8 cellular contexts compared by ENCODE assay signal in genomic region chr14:73712540-73713141, GRCh38. TPM values are rescaled to one million over a fixed set of nuclear protein-coding genes. Genes with fewer than 3 reads are reported as not detected.
DNase-seq lines count a peak whose midpoint lies in the region; ATAC-seq and TF ChIP-seq lines count a peak whose summit lies in the region.

No MANE protein-coding gene starts in this region.

- no peak for TF ChIP-seq CTCF in HFFc6 (IDR thresholded peaks at IDR 0.05)
- TF ChIP-seq CTCF in Peyer's patch (IDR thresholded peaks at IDR 0.05): no peak
- TF ChIP-seq CTCF in MCF 10A (IDR thresholded peaks at IDR 0.05; ENCODE audit: unreplicated experiment): no peak
- TF ChIP-seq CTCF in liver (IDR thresholded peaks at IDR 0.05; ENCODE audit: low read depth, low read length, missing input control): no peak

- H3K27me3 ChIP-seq in Peyer's patch: no peaks in the 10 kb centered on the region
- no peaks in the 10 kb centered on the region for H3K27me3 ChIP-seq in liver (ENCODE audit: control insufficient read depth in 4 of 4, insufficient read depth in 4 of 4, low read length in 3 of 4)

- H3K36me3 ChIP-seq in Peyer's patch (peaks cover 0 to 8% (median 0%) of the 10 kb centered on the region in 3 donors), liver (ENCODE audit: control insufficient read depth in 4 of 4, insufficient read depth in 3 of 4, low read depth in 1 of 4, low read length in 3 of 4) (peaks cover 0 to 18% (median 6%) of the 10 kb centered on the region in 4 donors)

- CTCF ChIA-PET in MCF 10A (lab: Yijun Ruan, JAX): interaction anchor here (0.6 to 1.4 kb wide), 5 partner anchors 15 to 556 kb away, joined by 3 to 4 read pairs (median 3); no protein-coding TSS in a partner anchor

- ATAC-seq in stimulated activated naive CD8-positive, alpha-beta T cell treated with anti-CD3 and anti-CD28 coated beads, Interleukin-15, amount 100 ng/mL, for 72 hours: peak; percentile 70
- ATAC-seq in HG02840 (IDR thresholded peaks at IDR 0.05; ENCODE audit: low FRiP score, unreplicated experiment): no peak

- H3K4me3 Mint-ChIP-seq in HFFc6 (peak overlapping the region; percentile 95), MCF 10A (ENCODE audit: unreplicated experiment) (peak overlapping the region; percentile 86)
- peak overlapping the region; percentile 96 to 100 for H3K4me3 Mint-ChIP-seq in stimulated activated naive CD8-positive, alpha-beta T cell treated with anti-CD3 and anti-CD28 coated beads, Interleukin-15, amount 100 ng/mL, for 72 hours

- intact Hi-C loops in MCF 10A (cut with micrococcal nuclease): loop anchor here (5.0 kb wide), 2 partner anchors 50 to 70 kb away; partner anchors contain the start of gene DNAL1

- H3K9me3 Mint-ChIP-seq in HFFc6 (no peaks in the 10 kb centered on the region), MCF 10A (ENCODE audit: unreplicated experiment) (no peaks in the 10 kb centered on the region)
- no peaks in the 10 kb centered on the region for H3K9me3 Mint-ChIP-seq in stimulated activated naive CD8-positive, alpha-beta T cell treated with anti-CD3 and anti-CD28 coated beads, Interleukin-15, amount 100 ng/mL, for 72 hours

- H3K4me1 ChIP-seq in Peyer's patch (peaks cover 3 to 12% (median 7%) of the 10 kb centered on the region in 4 donors), liver (ENCODE audit: control insufficient read depth in 4 of 4, insufficient read depth in 4 of 4, low read length in 3 of 4) (peaks cover 5 to 11% (median 7%) of the 10 kb centered on the region in 4 donors)

- DNase-seq in Caki2 (ENCODE audit: low read depth) (peak; percentile 21), HFFc6 (no peak), Peyer's patch (no peak), MCF 10A (ENCODE audit: unreplicated experiment) (peak; percentile 33), NCI-H226 (no peak)
- DNase-seq in stimulated activated naive CD8-positive, alpha-beta T cell treated with anti-CD3 and anti-CD28 coated beads, Interleukin-15, amount 100 ng/mL, for 72 hours: peak; percentile 53 to 75

- H3K27me3 Mint-ChIP-seq in HFFc6 (ENCODE audit: insufficient read depth) (peaks cover 10% of the 10 kb centered on the region; the same call in 1 of the 2 replicates), MCF 10A (ENCODE audit: insufficient read depth, unreplicated experiment) (no peaks in the 10 kb centered on the region)
- no peaks in the 10 kb centered on the region for H3K27me3 Mint-ChIP-seq in stimulated activated naive CD8-positive, alpha-beta T cell treated with anti-CD3 and anti-CD28 coated beads, Interleukin-15, amount 100 ng/mL, for 72 hours

- H3K27ac Mint-ChIP-seq in HFFc6: peak overlapping the region; percentile 94
- H3K27ac Mint-ChIP-seq in MCF 10A (ENCODE audit: low read depth, unreplicated experiment): peak overlapping the region; percentile 86
- H3K27ac Mint-ChIP-seq in stimulated activated naive CD8-positive, alpha-beta T cell treated with anti-CD3 and anti-CD28 coated beads, Interleukin-15, amount 100 ng/mL, for 72 hours: peak overlapping the region; percentile 96 to 98

- no peak for TF ChIP-seq POLR2A in Peyer's patch (IDR thresholded peaks at IDR 0.05)

- no peak for TF ChIP-seq RAD21 in liver (IDR thresholded peaks at IDR 0.05)

- peak overlapping the region; percentile 73 to 86 (median 81) for H3K4me3 ChIP-seq in Peyer's patch
- H3K4me3 ChIP-seq in liver (ENCODE audit: low read depth in 1 of 3, low read length in 3 of 3): peak overlapping the region in 2 of 3 donors; percentile 30 to 78

- BruUV-seq in MCF 10A (replicated peaks; lab: Mats Ljungman, UMichigan): no TSS peak

- H3K9ac ChIP-seq in liver (ENCODE audit: low read depth in 1 of 2, low read length in 2 of 2): peak overlapping the region in 1 of 2 donors; percentile 20

- POLR2A ChIA-PET in MCF 10A (lab: Yijun Ruan, JAX): interaction anchor here (0.6 to 3.7 kb wide), 24 partner anchors 7 to 854 kb away, joined by 3 to 44 read pairs (median 4); partner anchors contain the start of genes COQ6, DNAL1, FAM161B and PTGR2

- WGBS in liver: 61% methylated on average over 19 of the region's 19 CpGs

- H3K36me3 Mint-ChIP-seq in HFFc6 (ENCODE audit: low read depth) (peaks cover 11% of the 10 kb centered on the region), MCF 10A (ENCODE audit: insufficient read depth, unreplicated experiment) (peaks cover 52% of the 10 kb centered on the region)

- H3K4me1 Mint-ChIP-seq in HFFc6 (ENCODE audit: low read depth) (peaks cover 31% of the 10 kb centered on the region), MCF 10A (ENCODE audit: insufficient read depth, unreplicated experiment) (peaks cover 35% of the 10 kb centered on the region)
- H3K4me1 Mint-ChIP-seq in stimulated activated naive CD8-positive, alpha-beta T cell treated with anti-CD3 and anti-CD28 coated beads, Interleukin-15, amount 100 ng/mL, for 72 hours: peaks cover 19% of the 10 kb centered on the region

- in situ Hi-C loops in Caki2 (cut with HindIII; ENCODE audit: low pct_unique_long_range_greater_than_20kb, low sequenced_read_pairs): no loop called here

- H3K9me3 ChIP-seq in Peyer's patch (no peaks in the 10 kb centered on the region), liver (ENCODE audit: control insufficient read depth in 4 of 4, low read length in 3 of 4) (no peaks in the 10 kb centered on the region)

- H3K27ac ChIP-seq in Peyer's patch (peak overlapping the region; percentile 78 to 88 (median 82)), liver (ENCODE audit: low read depth in 1 of 2, low read length in 2 of 2) (peak overlapping the region; percentile 15 to 21)

TF ChIP-seq in liver, 16 proteins besides CTCF, POLR2A, EP300 and RAD21:
- TF ChIP-seq MAX (IDR thresholded peaks at IDR 0.05) (no peak), YY1 (IDR thresholded peaks at IDR 0.05) (no peak), NR2F2 (IDR thresholded peaks at IDR 0.05) (no peak), HNF4A (conservative IDR thresholded peaks at IDR 0.05) (no peak), HNF4G (IDR thresholded peaks at IDR 0.05) (no peak), REST (IDR thresholded peaks at IDR 0.05) (no peak), EGR1 (IDR thresholded peaks at IDR 0.05; ENCODE audit: low read depth in 2 of 2) (no peak), ZBTB33 (IDR thresholded peaks at IDR 0.05) (no peak), FOXA2 (IDR thresholded peaks at IDR 0.05) (no peak), GABPA (IDR thresholded peaks at IDR 0.05 in 1 of 2, conservative IDR thresholded peaks at IDR 0.05 in 1 of 2) (no peak), RXRA (IDR thresholded peaks at IDR 0.05) (no peak), ATF3 (IDR thresholded peaks at IDR 0.05) (no peak), TAF1 (conservative IDR thresholded peaks at IDR 0.05) (no peak), FOXA1 (IDR thresholded peaks at IDR 0.05) (no peak), JUND (IDR thresholded peaks at IDR 0.05) (no peak), SP1 (IDR thresholded peaks at IDR 0.05) (no peak)

RNA-seq across cellular contexts. Expression of gene PNMA1, which starts 1.5 kb away (rescaled TPM):
- total RNA-seq in Caki2 (2014; rRNA removed; shearing (Covaris generic); ENCODE audit: low replicate concordance): 41.4 and 45.4 TPM in 2 replicates
- 10 to 100 TPM; 51.1 to 60.9 (median 53.2) TPM for total RNA-seq in HFFc6 (2021; fragmentation: NEBNext Ultra II Directional; extraction: Animal tissue kit (Norgen Biotek cat#: 25700))
- total RNA-seq in Peyer's patch: 10 to 100 TPM in 1 of 4 donors, 1 to 10 TPM in 3; 4.4 to 11.6 (median 7.0) TPM
- 43.3 and 46.3 TPM in 2 replicates for total RNA-seq in MCF 10A (2022)
- 10 to 100 TPM in 1 of 2 donors, 1 to 10 TPM in 1; 2.3 to 10.4 TPM for total RNA-seq in liver
- polyA plus RNA-seq in liver: 1 to 10 TPM; 2.8 to 4.0 TPM

Comparison
In these comparisons a context has a peak if more than half of its experiments do, and no peak if none do; other contexts are left out.
1. DNase-seq: peak in Caki2 (single experiment), MCF 10A (single experiment) and stimulated activated naive CD8-positive, alpha-beta T cell treated with anti-CD3 and anti-CD28 coated beads, Interleukin-15, amount 100 ng/mL, for 72 hours (2 of 2); none in HFFc6 (single experiment), Peyer's patch (0 of 3) and NCI-H226 (single experiment).
2. Peak in every context shown above with its lines, with median percentiles within 50 percentile points of each other: H3K27ac Mint-ChIP-seq and H3K4me3 Mint-ChIP-seq.